17 cellular contexts compared by ENCODE assay signal in the genomic region with DNA sequence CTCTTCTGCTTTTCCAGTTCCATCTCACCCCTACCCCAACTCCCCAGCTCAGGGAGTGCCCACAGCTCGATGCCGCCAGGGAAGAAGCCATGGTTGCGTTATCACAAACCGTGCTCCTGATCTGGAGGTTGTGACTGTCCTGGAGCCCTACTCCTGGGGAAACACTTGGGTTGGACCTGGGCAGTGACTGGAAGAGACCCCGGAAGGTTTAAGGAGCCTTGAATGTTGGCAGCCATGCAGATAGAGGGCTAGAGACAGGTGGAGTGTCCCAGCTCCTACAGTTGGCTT. TPM values are rescaled to one million over a fixed set of nuclear protein-coding genes. Genes with fewer than 3 reads are reported as not detected.
DNase-seq lines count a peak whose midpoint lies in the region; ATAC-seq, FAIRE-seq and TF ChIP-seq lines count a peak whose summit lies in the region.
"Had no signal": no experiment of that assay in that cellular context is flagged by ENCODE, and none has a peak within 500 bp of the region (broad histone marks: within the 10 kb centered on the region; RNA-seq: fewer than 3 reads in every experiment).

No MANE protein-coding gene starts in this region.

- H3K4me1 ChIP-seq in A549 (peaks cover 17% of the 10 kb centered on the region; the same call in 2 of the 3 replicates), HUES48 (ENCODE audit: control insufficient read depth, insufficient read depth, low read length) (peaks cover 32% of the 10 kb centered on the region), A673 (ENCODE audit: insufficient read depth, low read length, poor library complexity, severe bottlenecking) (peaks cover 15% of the 10 kb centered on the region), testis (peaks cover 45% of the 10 kb centered on the region)

- peaks cover 28% of the 10 kb centered on the region for H3K27me3 Mint-ChIP-seq in nephron (ENCODE audit: low read depth)

- H3K36me3 Mint-ChIP-seq in nephron (ENCODE audit: low read depth): no peaks in the 10 kb centered on the region

- POLR2A ChIA-PET in A549 (lab: Yijun Ruan, JAX): interaction anchor here (2.8 kb wide), 1 partner anchor 101 kb away, joined by 13 read pairs; a partner anchor contains a TSS
- POLR2A ChIA-PET in A673 (lab: Charles Lee; ENCODE audit: low non-redundant PET): no interaction called here

- DNase-seq in A549 (ENCODE audit: low read depth in 1 of 2, low spot score in 1 of 2) (no peak), epithelial cell of proximal tubule (ENCODE audit: low read depth) (no peak), A673 (ENCODE audit: low spot score) (no peak), NCI-H748 treated with DMSO at 0.1 percent for 48 hours (lab: John Stamatoyannopoulos, UW) (no peak), occipital lobe (lab: John Stamatoyannopoulos, UW) (no peak), testis (no peak)
- DNase-seq: activated T-cell treated with anti-CD3 and anti-CD28 coated beads for 4 hours, amygdala, IMR-90, NCI-H1417 treated with DMSO at 0.1 percent for 48 hours had no signal

- H3K27ac ChIP-seq in A549: no peak overlapping the region
- H3K27ac ChIP-seq in HUES48 (ENCODE audit: low read depth, low read length): peak overlapping the region; percentile 73
- no peak overlapping the region for H3K27ac ChIP-seq in A673 (ENCODE audit: low read depth, low read length, poor library complexity, severe bottlenecking)
- no peak overlapping the region for H3K27ac ChIP-seq in testis
- H3K27ac ChIP-seq: WERI-Rb-1 had no signal

- H3K4me3 Mint-ChIP-seq in nephron: peak overlapping the region; percentile 75 to 81 (median 79)

- H3K4me2 ChIP-seq in A549: peak overlapping the region; percentile 99; the same call in 2 of the 3 replicates

- CTCF ChIA-PET in A549 (lab: Yijun Ruan, JAX) (interaction anchor here (1.2 to 3.9 kb wide), 6 partner anchors 35 to 93 kb away, joined by 3 to 27 read pairs (median 4); no protein-coding TSS in a partner anchor), A673 (lab: Charles Lee) (interaction anchor here (0.7 kb wide), 1 partner anchor 98 kb away, joined by 6 read pairs; no protein-coding TSS in a partner anchor)

- BruUV-seq in A673 (replicated peaks; lab: Mats Ljungman, UMichigan): no TSS peak

- no peak for TF ChIP-seq CTCF in A549 (IDR thresholded peaks at IDR 0.05)
- TF ChIP-seq CTCF in epithelial cell of proximal tubule (conservative IDR thresholded peaks at IDR 0.05; ENCODE audit: low read depth, low read length): no peak
- TF ChIP-seq CTCF in nephron (IDR thresholded peaks at IDR 0.05; ENCODE audit: unreplicated experiment in 3 of 3): no peak
- no peak for TF ChIP-seq CTCF in A673 (conservative IDR thresholded peaks at IDR 0.05; ENCODE audit: low read depth, low read length)
- no peak for TF ChIP-seq CTCF in testis (IDR thresholded peaks at IDR 0.05)

- peaks cover 39% of the 10 kb centered on the region for H3K4me1 Mint-ChIP-seq in nephron

- no peak overlapping the region for H3K27ac Mint-ChIP-seq in nephron

- ATAC-seq in A549: no peak

- TF ChIP-seq EP300 in A549 (IDR thresholded peaks at IDR 0.05): no peak

- FAIRE-seq in A549 (lab: Jason Lieb, UNC): no peak

- WGBS in A549 (ENCODE audit: missing lambda C conversion rate): 100% methylated on average over 5 of the region's 5 CpGs
- WGBS in testis, 2 donors: 78 to 100% methylated on average over 1 to 5 of the region's 5 CpGs

- H3K27me3 ChIP-seq in HUES48 (ENCODE audit: control insufficient read depth, insufficient read depth, low read length) (peaks cover 15% of the 10 kb centered on the region; the same call in 1 of the 2 replicates), A673 (replicated peaks; ENCODE audit: insufficient read depth, low read depth, low read length, poor library complexity) (no peaks in the 10 kb centered on the region), testis (no peaks in the 10 kb centered on the region)

- H3K9me3 Mint-ChIP-seq in nephron: no peaks in the 10 kb centered on the region

- H3K36me3 ChIP-seq in HUES48 (ENCODE audit: control insufficient read depth, insufficient read depth, low read length): no peaks in the 10 kb centered on the region
- H3K36me3 ChIP-seq in A673 (ENCODE audit: insufficient read depth, low read length, poor library complexity, severe bottlenecking): no peaks in the 10 kb centered on the region
- H3K36me3 ChIP-seq in testis (ENCODE audit: low read depth, missing control alignments): no peaks in the 10 kb centered on the region
- H3K36me3 ChIP-seq: WERI-Rb-1 had no signal

- H3K9ac ChIP-seq in HUES48 (ENCODE audit: low read depth, low read length): no peak overlapping the region

- H3K4me3 ChIP-seq in A549 (no peak overlapping the region), HUES48 (ENCODE audit: low read depth, low read length) (peak overlapping the region; percentile 37), epithelial cell of proximal tubule (ENCODE audit: low read depth, low read length) (peak overlapping the region; percentile 90), A673 (ENCODE audit: low read depth, low read length, poor library complexity, severe bottlenecking) (no peak overlapping the region), testis (no peak overlapping the region)

- H3K9me3 ChIP-seq in A549: no peaks in the 10 kb centered on the region
- no peaks in the 10 kb centered on the region for H3K9me3 ChIP-seq in HUES48 (ENCODE audit: control insufficient read depth, insufficient read depth, low read length)
- H3K9me3 ChIP-seq in A673 (ENCODE audit: low read depth, low read length, poor library complexity, severe bottlenecking): no peaks in the 10 kb centered on the region
- H3K9me3 ChIP-seq in testis: no peaks in the 10 kb centered on the region

- TF ChIP-seq POLR2A in A549 (IDR thresholded peaks at IDR 0.05; ENCODE audit: low read length) (no peak), testis (IDR thresholded peaks at IDR 0.05) (no peak)

- no peak for TF ChIP-seq RAD21 in A549 (conservative IDR thresholded peaks at IDR 0.05 in 1 of 2, IDR thresholded peaks at IDR 0.05 in 1 of 2)

- intact Hi-C loops in A673 (cut with micrococcal nuclease; ENCODE audit: unreplicated experiment) (no loop called here), testis (cut with DNase I; ENCODE audit: low total_unique reads) (loop anchor here (5.0 kb wide), 1 partner anchor 94 kb away; no protein-coding TSS in a partner anchor)

TF ChIP-seq in A549, 52 proteins besides CTCF, POLR2A, EP300 and RAD21 (continues in another document):
- TF ChIP-seq, protein P1, sequence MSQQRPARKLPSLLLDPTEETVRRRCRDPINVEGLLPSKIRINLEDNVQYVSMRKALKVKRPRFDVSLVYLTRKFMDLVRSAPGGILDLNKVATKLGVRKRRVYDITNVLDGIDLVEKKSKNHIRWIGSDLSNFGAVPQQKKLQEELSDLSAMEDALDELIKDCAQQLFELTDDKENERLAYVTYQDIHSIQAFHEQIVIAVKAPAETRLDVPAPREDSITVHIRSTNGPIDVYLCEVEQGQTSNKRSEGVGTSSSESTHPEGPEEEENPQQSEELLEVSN (IDR thresholded peaks at IDR 0.05; ENCODE audit: borderline replicate concordance, low read depth): no peak

RNA-seq across cellular contexts. Expression of a gene that starts 2.6 kb away (rescaled TPM):
- polyA plus RNA-seq in A549 (2011; rRNA removed) (4.3 and 5.2 TPM in 2 replicates), A549 (2017; fragmentation: RNase III; extraction: RNeasy Plus Mini Kit Qiagen cat#74134 plus additional on column Dnase treatment) (9.8 to 11.2 TPM (median 10.3 TPM) in 3 replicates), testis (ENCODE audit: insufficient read depth, low read depth, low replicate concordance) (80.6 TPM)
- 9.0 and 14.5 TPM in 2 replicates for polyA plus RNA-seq in A549 (2012; cell fraction: cytosol; rRNA removed)
- polyA plus RNA-seq in A549 (2012; cell fraction: nucleus; rRNA removed): 25.4 and 32.6 TPM in 2 replicates
- 6.6 TPM in 2 replicates for polyA minus RNA-seq in A549 (2011; rRNA and poly(A)+ RNA removed)
- total RNA-seq in epithelial cell of proximal tubule (24.7 and 36.0 TPM in 2 replicates), A673 (2021) (4.5 and 7.0 TPM in 2 replicates), occipital lobe (12.6 TPM), testis (100 to 1,000 TPM; 194 to 300 TPM)

RNA-seq across cellular contexts. Expression of a gene that starts 26.9 kb away (rescaled TPM):
- polyA plus RNA-seq in A549 (2011; rRNA removed) (88.2 and 88.8 TPM in 2 replicates), A549 (2017; fragmentation: RNase III; extraction: RNeasy Plus Mini Kit Qiagen cat#74134 plus additional on column Dnase treatment) (132 to 143 TPM (median 140 TPM) in 3 replicates), testis (ENCODE audit: insufficient read depth, low read depth, low replicate concordance) (39.7 TPM)
- polyA plus RNA-seq in A549 (2012; cell fraction: cytosol; rRNA removed): 170 and 213 TPM in 2 replicates
- 84.5 and 103 TPM in 2 replicates for polyA plus RNA-seq in A549 (2012; cell fraction: nucleus; rRNA removed)
- 111 and 129 TPM in 2 replicates for polyA minus RNA-seq in A549 (2011; rRNA and poly(A)+ RNA removed)
- total RNA-seq in epithelial cell of proximal tubule (25.4 and 31.2 TPM in 2 replicates), A673 (2021) (99.5 and 106 TPM in 2 replicates), occipital lobe (5.0 TPM), testis (10 to 100 TPM; 62.4 to 63.7 TPM)

RNA-seq across cellular contexts. Expression of a gene that starts 27.6 kb away (rescaled TPM):
- polyA plus RNA-seq in A549 (2011; rRNA removed): 10.8 and 12.0 TPM in 2 replicates
- 12.6 and 15.6 TPM in 2 replicates for polyA plus RNA-seq in A549 (2012; cell fraction: cytosol; rRNA removed)
- polyA plus RNA-seq in A549 (2012; cell fraction: nucleus; rRNA removed): 13.5 and 27.6 TPM in 2 replicates
- polyA plus RNA-seq in A549 (2017; fragmentation: RNase III; extraction: RNeasy Plus Mini Kit Qiagen cat#74134 plus additional on column Dnase treatment): 11.1 to 11.6 TPM (median 11.3 TPM) in 3 replicates
- 11.4 and 13.3 TPM in 2 replicates for polyA minus RNA-seq in A549 (2011; rRNA and poly(A)+ RNA removed)
- 3.0 and 9.1 TPM in 2 replicates for total RNA-seq in epithelial cell of proximal tubule
- total RNA-seq in A673 (2021): 11.7 and 12.9 TPM in 2 replicates
- 4.2 TPM for total RNA-seq in occipital lobe
- 10 to 100 TPM; 11.2 to 12.1 TPM for total RNA-seq in testis
- polyA plus RNA-seq in testis (ENCODE audit: insufficient read depth, low read depth, low replicate concordance): 10.4 TPM

RNA-seq across cellular contexts. Expression of a gene that starts 57.2 kb away (rescaled TPM):
- polyA plus RNA-seq in A549 (2011; rRNA removed) (0.12 and 0.39 TPM in 2 replicates), A549 (2017; fragmentation: RNase III; extraction: RNeasy Plus Mini Kit Qiagen cat#74134 plus additional on column Dnase treatment) (0.15 to 0.23 TPM (median 0.21 TPM) in 3 replicates), testis (ENCODE audit: insufficient read depth, low read depth, low replicate concordance) (0.76 TPM)
- 0.19 and 0.45 TPM in 2 replicates for polyA plus RNA-seq in A549 (2012; cell fraction: cytosol; rRNA removed)
- polyA plus RNA-seq in A549 (2012; cell fraction: nucleus; rRNA removed): 0.11 and 0.29 TPM in 2 replicates
- polyA minus RNA-seq in A549 (2011; rRNA and poly(A)+ RNA removed): 0.10 TPM in 1 of 2 replicates, not detected in the other
- total RNA-seq in epithelial cell of proximal tubule (under 0.01 and 1.4 TPM in 2 replicates), A673 (2021) (not detected in 2 replicates), occipital lobe (not detected), testis (1 to 10 TPM in 1 of 2 donors, under 1 TPM in 1; 0.87 to 1.2 TPM)
- total RNA-seq: glomerular endothelial cell, IMR-90, posterior vena cava had no signal
- polyA plus RNA-seq: BJ, IMR-90, liver had no signal

Comparison
In these comparisons a context has a peak if more than half of its experiments do, and no peak if none do; other contexts are left out.
1. H3K4me3 ChIP-seq: peak in HUES48 (single experiment) and epithelial cell of proximal tubule (single experiment); none in A549 (single experiment), A673 (single experiment) and testis (0 of 2).